Comparison of ENCODE assay signal across 24 cellular contexts in genomic region chr3:196621581-196621980, GRCh38. TPM values are rescaled to one million over a fixed set of nuclear protein-coding genes. Genes with fewer than 3 reads are reported as not detected.
DNase-seq lines count a peak whose midpoint lies in the region; ATAC-seq and TF ChIP-seq lines count a peak whose summit lies in the region.
"Had no signal": no experiment of that assay in that cellular context is flagged by ENCODE, and none has a peak within 500 bp of the region (broad histone marks: within the 10 kb centered on the region; RNA-seq: fewer than 3 reads in every experiment).

No MANE protein-coding gene starts in this region.

- DNase-seq in CD14-positive monocyte (ENCODE audit: low spot score) (no peak), H9 (no peak), T-helper 17 cell (no peak), neuronal stem cell (ENCODE audit: low spot score) (no peak), mesenteric fat pad (ENCODE audit: low spot score) (no peak), NCI-H345 treated with DMSO at 0.1 percent for 48 hours (lab: John Stamatoyannopoulos, UW; ENCODE audit: unreplicated experiment) (no peak), endodermal cell (no peak), NCI-H446 (lab: John Stamatoyannopoulos, UW) (no peak)
- DNase-seq: BE2C; CD4-positive, alpha-beta T cell; COR-L47; DMS79; GOT3; MM.1S; NCI-H1694; NCI-H2081; NCI-H2171; NCI-H345; NCI-H526; PC-3; RPMI8226; SHP77 had no signal

- no peaks in the 10 kb centered on the region for H3K27me3 ChIP-seq in H9 (ENCODE audit: insufficient read depth, low read length)
- H3K27me3 ChIP-seq in neuronal stem cell (ENCODE audit: control insufficient read depth in 3 of 3, insufficient read depth in 3 of 3, low read depth in 1 of 3, low read length in 3 of 3), result no peaks in the 10 kb centered on the region
- H3K27me3 ChIP-seq in endodermal cell (ENCODE audit: control insufficient read depth, insufficient read depth, low read length, poor library complexity, severe bottlenecking), result no peaks in the 10 kb centered on the region
- H3K27me3 ChIP-seq: BE2C had no signal

- H3K9ac ChIP-seq in H9 (ENCODE audit: extremely low read depth, insufficient read length, low read length) (no peak overlapping the region), neuronal stem cell (ENCODE audit: low read depth, low read length, poor library complexity) (no peak overlapping the region), endodermal cell (ENCODE audit: extremely low read depth, low read length, poor library complexity, severe bottlenecking) (no peak overlapping the region)

- H3K4me1 ChIP-seq in H9 (ENCODE audit: insufficient read depth, low read length) (peaks cover 3% of the 10 kb centered on the region; the same call in 1 of the 2 replicates), neuronal stem cell (ENCODE audit: control insufficient read depth in 2 of 2, insufficient read depth in 1 of 2, low read depth in 1 of 2, low read length in 2 of 2) (peaks cover 17% of the 10 kb centered on the region in 2 donors), endodermal cell (ENCODE audit: control insufficient read depth, insufficient read depth, low read length) (no peaks in the 10 kb centered on the region)
- H3K4me1 ChIP-seq: A549, BE2C had no signal

- no peak overlapping the region for H2BK12ac ChIP-seq in H9 (ENCODE audit: insufficient read length, low read depth, low read length)
- peak overlapping the region; percentile 82 for H2BK12ac ChIP-seq in neuronal stem cell (ENCODE audit: low read length)

- H3K23me2 ChIP-seq in H9 (ENCODE audit: insufficient read length, low read depth, low read length, poor library complexity, severe bottlenecking), result no peaks in the 10 kb centered on the region

- H3K14ac ChIP-seq in H9 (ENCODE audit: insufficient read depth, low read length) (peak overlapping the region; percentile 68; the same call in 1 of the 2 replicates), neuronal stem cell (ENCODE audit: low read length) (no peak overlapping the region)

- ATAC-seq in T-helper 17 cell, result no peak
- ATAC-seq: A549, K562, PC-3 had no signal

- H3K4me3 ChIP-seq in neuronal stem cell (ENCODE audit: low read length in 2 of 2) (no peak overlapping the region), endodermal cell (ENCODE audit: low read length) (no peak overlapping the region)
- H3K4me3 ChIP-seq: A549, K562 had no signal

- no CpG with 5 or more reads among the region's 11 CpGs for WGBS in H9 (ENCODE audit: extremely low coverage, insufficient read length, low lambda C conversion rate)
- WGBS in neuronal stem cell (ENCODE audit: extremely low coverage in 2 of 2, insufficient read length in 2 of 2, insufficient replicate concordance in 1 of 2), 2 donors, result no CpG with 5 or more reads among the region's 11 CpGs
- WGBS in endodermal cell (ENCODE audit: insufficient coverage in 1 of 2, insufficient read length in 1 of 2), 2 experiments, result 89 to 94% methylated on average over 9 to 11 of the region's 11 CpGs

- H3K36me3 Mint-ChIP-seq in CD14-positive monocyte, result peaks cover 0 to 9% of the 10 kb centered on the region in 2 donors
- H3K36me3 Mint-ChIP-seq in H9 (ENCODE audit: insufficient read depth in 1 of 3, low read depth in 3 of 3), result no peaks in the 10 kb centered on the region
- H3K36me3 Mint-ChIP-seq in T-helper 17 cell (ENCODE audit: low read depth), result no peaks in the 10 kb centered on the region
- no peaks in the 10 kb centered on the region for H3K36me3 Mint-ChIP-seq in endodermal cell (ENCODE audit: low read depth)

- H3K27me3 Mint-ChIP-seq in CD14-positive monocyte (ENCODE audit: low read depth in 3 of 3), result peaks cover 0 to 2% (median 0%) of the 10 kb centered on the region in 3 donors
- no peaks in the 10 kb centered on the region for H3K27me3 Mint-ChIP-seq in H9 (ENCODE audit: low read depth)
- no peaks in the 10 kb centered on the region for H3K27me3 Mint-ChIP-seq in T-helper 17 cell
- H3K27me3 Mint-ChIP-seq in endodermal cell (ENCODE audit: insufficient read depth), result peaks cover 3% of the 10 kb centered on the region
- H3K27me3 Mint-ChIP-seq: CD4-positive, alpha-beta T cell had no signal

- H3K79me1 ChIP-seq in H9 (ENCODE audit: insufficient read depth, low read depth, low read length, poor library complexity, severe bottlenecking) (no peaks in the 10 kb centered on the region), neuronal stem cell (ENCODE audit: low read depth, low read length) (no peaks in the 10 kb centered on the region)

- H3K4ac ChIP-seq in H9 (ENCODE audit: low read depth, low read length) (no peak overlapping the region), neuronal stem cell (ENCODE audit: low read length) (no peak overlapping the region)

- no peak overlapping the region for H4K8ac ChIP-seq in H9 (replicated peaks; ENCODE audit: insufficient read length, low read depth, low read length)
- no peak overlapping the region for H4K8ac ChIP-seq in neuronal stem cell (ENCODE audit: low read depth, low read length)

- H3T11ph ChIP-seq in H9 (ENCODE audit: low read length), result no peak overlapping the region

- H3K9me3 ChIP-seq in H9 (ENCODE audit: control insufficient read depth, low read depth, low read length) (no peaks in the 10 kb centered on the region), T-helper 17 cell (ENCODE audit: control insufficient read depth, low read length, poor library complexity, severe bottlenecking) (no peaks in the 10 kb centered on the region), neuronal stem cell (replicated peaks in 1 of 2; ENCODE audit: control insufficient read depth in 2 of 2, insufficient read depth in 1 of 2, low read depth in 1 of 2, low read length in 2 of 2) (no peaks in the 10 kb centered on the region), endodermal cell (ENCODE audit: control insufficient read depth, low read length) (no peaks in the 10 kb centered on the region)
- H3K9me3 ChIP-seq: A549, BE2C had no signal

- H4K5ac ChIP-seq in H9 (ENCODE audit: insufficient read length, low read depth, low read length), result no peak overlapping the region

- H4K91ac ChIP-seq in H9 (ENCODE audit: insufficient read length, low read depth, low read length) (no peak overlapping the region), neuronal stem cell (ENCODE audit: low read depth, low read length, poor library complexity) (no peak overlapping the region)

- H3K36me3 ChIP-seq in neuronal stem cell (replicated peaks in 1 of 2; ENCODE audit: control insufficient read depth in 2 of 2, insufficient read depth in 2 of 2, low read length in 2 of 2) (no peaks in the 10 kb centered on the region), endodermal cell (ENCODE audit: control insufficient read depth, insufficient read depth, low read length) (no peaks in the 10 kb centered on the region)
- H3K36me3 ChIP-seq: BE2C had no signal

- H2BK5ac ChIP-seq in H9 (ENCODE audit: insufficient read length, low read length) (no peak overlapping the region), neuronal stem cell (ENCODE audit: low read length) (no peak overlapping the region)

- no peak overlapping the region for H3K56ac ChIP-seq in H9 (ENCODE audit: insufficient read length, low read depth, low read length)

- H3K27ac ChIP-seq in H9 (ENCODE audit: insufficient read length, low read depth, low read length) (no peak overlapping the region), neuronal stem cell (replicated peaks; ENCODE audit: low read length) (no peak overlapping the region), endodermal cell (ENCODE audit: low read depth, low read length) (no peak overlapping the region)
- H3K27ac ChIP-seq: A549 had no signal

- H3K23ac ChIP-seq in H9 (ENCODE audit: insufficient read length, low read depth, low read length), result no peak overlapping the region
- no peak overlapping the region for H3K23ac ChIP-seq in neuronal stem cell (ENCODE audit: low read depth, low read length, poor library complexity)

- H3K27ac Mint-ChIP-seq in CD14-positive monocyte, result peak overlapping the region; percentile 95 to 100 (median 99)
- no peak overlapping the region; a peak in 1 of 7 replicates for H3K27ac Mint-ChIP-seq in H9
- peak overlapping the region; percentile 8 for H3K27ac Mint-ChIP-seq in T-helper 17 cell
- H3K27ac Mint-ChIP-seq in endodermal cell, result no peak overlapping the region
- H3K27ac Mint-ChIP-seq: CD4-positive, alpha-beta T cell had no signal

- no peak overlapping the region for H2BK15ac ChIP-seq in H9 (ENCODE audit: low read depth, low read length)
- H2BK15ac ChIP-seq in neuronal stem cell (ENCODE audit: low read length), result no peak overlapping the region

- H4K20me1 ChIP-seq in H9 (ENCODE audit: control insufficient read depth, insufficient read depth, insufficient read length), result no peaks in the 10 kb centered on the region

- no peak overlapping the region for H2AK5ac ChIP-seq in H9 (ENCODE audit: insufficient read length, low read length)
- no peak overlapping the region for H2AK5ac ChIP-seq in neuronal stem cell (ENCODE audit: low read depth, low read length)

- no peak overlapping the region for H2BK20ac ChIP-seq in H9 (ENCODE audit: low read depth, low read length, poor library complexity, severe bottlenecking)

- H2BK120ac ChIP-seq in H9 (ENCODE audit: low read depth, low read length, poor library complexity, severe bottlenecking), result no peak overlapping the region
- H2BK120ac ChIP-seq in neuronal stem cell (ENCODE audit: low read depth, low read length), result no peak overlapping the region

- intact Hi-C loops in CD14-positive monocyte (cut with micrococcal nuclease), result loop anchor here in 1 of 2 donors (5.0 kb wide), 1 partner anchor 66 kb away; no protein-coding TSS in a partner anchor

- no peak overlapping the region for H3K4me2 ChIP-seq in H9 (ENCODE audit: insufficient read depth, insufficient read length, low read length)
- H3K4me2 ChIP-seq in neuronal stem cell (ENCODE audit: insufficient read depth, low read length, poor library complexity, severe bottlenecking), result no peak overlapping the region
- H3K4me2 ChIP-seq: A549 had no signal

- TF ChIP-seq CTCF in CD14-positive monocyte (IDR thresholded peaks at IDR 0.05), result no peak
- TF ChIP-seq CTCF in H9 (conservative IDR thresholded peaks at IDR 0.05), result no peak
- TF ChIP-seq CTCF in endodermal cell (conservative IDR thresholded peaks at IDR 0.05), result no peak

- no peak overlapping the region for H3K18ac ChIP-seq in H9 (ENCODE audit: insufficient read length, low read depth, low read length)
- peak overlapping the region; percentile 61 for H3K18ac ChIP-seq in neuronal stem cell (ENCODE audit: low read length)

- H3K9me3 Mint-ChIP-seq in CD14-positive monocyte, result peaks cover 0 to 3% (median 0%) of the 10 kb centered on the region in 7 donors
- H3K9me3 Mint-ChIP-seq in H9, result no peaks in the 10 kb centered on the region
- H3K9me3 Mint-ChIP-seq in endodermal cell, result no peaks in the 10 kb centered on the region
- H3K9me3 Mint-ChIP-seq: CD4-positive, alpha-beta T cell had no signal

- H2AFZ ChIP-seq in H9 (ENCODE audit: low read length), result no peak overlapping the region
- H2AFZ ChIP-seq in neuronal stem cell (ENCODE audit: low read length), result no peak overlapping the region

- H3K4me1 Mint-ChIP-seq in CD14-positive monocyte, result peaks cover 85% of the 10 kb centered on the region
- H3K4me1 Mint-ChIP-seq in H9, result peaks cover 21% of the 10 kb centered on the region in 2 experiments
- H3K4me1 Mint-ChIP-seq in T-helper 17 cell, result peaks cover 21% of the 10 kb centered on the region
- H3K4me1 Mint-ChIP-seq in endodermal cell, result peaks cover 18% of the 10 kb centered on the region

- no peaks in the 10 kb centered on the region for H3K79me2 ChIP-seq in H9 (ENCODE audit: insufficient read depth, low read length)

- H3K4me3 Mint-ChIP-seq in CD14-positive monocyte (no peak overlapping the region), H9 (no peak overlapping the region), T-helper 17 cell (no peak overlapping the region), endodermal cell (no peak overlapping the region)
- H3K4me3 Mint-ChIP-seq: CD4-positive, alpha-beta T cell had no signal

RNA-seq across cellular contexts. Expression of gene NRROS, which starts 17.9 kb away (rescaled TPM):
- polyA plus RNA-seq in CD14-positive monocyte, result 1 to 10 TPM; 5.9 to 7.5 TPM
- total RNA-seq in H9 (2021), result 2.8 and 4.0 TPM in 2 replicates
- total RNA-seq in T-helper 17 cell, result 10 to 100 TPM; 15.1 to 15.5 TPM
- polyA plus RNA-seq in neuronal stem cell (2013, experiment 1 of 2), result 2.1 TPM
- polyA plus RNA-seq in neuronal stem cell (2013, experiment 2 of 2), result 2.0 TPM
- 20.7 TPM for total RNA-seq in mesenteric fat pad
- total RNA-seq in endodermal cell, result 1 to 10 TPM; 2.1 to 3.2 TPM
- 0.57 TPM for polyA plus RNA-seq in endodermal cell (2013, experiment 1 of 2)
- 0.33 TPM for polyA plus RNA-seq in endodermal cell (2013, experiment 2 of 2)
- polyA plus RNA-seq: A549 had no signal

RNA-seq across cellular contexts. Expression of gene FBXO45, which starts 53.1 kb away (rescaled TPM):
- 1 to 10 TPM; 1.8 to 2.8 TPM for polyA plus RNA-seq in CD14-positive monocyte
- 18.6 and 19.8 TPM in 2 replicates for total RNA-seq in H9 (2021)
- 1 to 10 TPM; 4.9 to 8.3 TPM for total RNA-seq in T-helper 17 cell
- 10.3 TPM for polyA plus RNA-seq in neuronal stem cell (2013, experiment 1 of 2)
- polyA plus RNA-seq in neuronal stem cell (2013, experiment 2 of 2), result 10.8 TPM
- 7.7 TPM for total RNA-seq in mesenteric fat pad
- total RNA-seq in endodermal cell, result 10 to 100 TPM; 15.9 to 16.4 TPM
- polyA plus RNA-seq in endodermal cell (2013, experiment 1 of 2), result 14.4 TPM
- 14.7 TPM for polyA plus RNA-seq in endodermal cell (2013, experiment 2 of 2)

RNA-seq across cellular contexts. Expression of gene WDR53, which starts 53.2 kb away (rescaled TPM):
- polyA plus RNA-seq in CD14-positive monocyte, result 1 to 10 TPM; 4.1 to 6.7 TPM
- total RNA-seq in H9 (2021) (21.2 and 22.3 TPM in 2 replicates), T-helper 17 cell (10 to 100 TPM; 18.1 to 29.6 TPM), mesenteric fat pad (7.3 TPM), endodermal cell (10 to 100 TPM; 15.1 to 23.0 TPM)
- polyA plus RNA-seq in neuronal stem cell (2013, experiment 1 of 2), result 12.4 TPM
- polyA plus RNA-seq in neuronal stem cell (2013, experiment 2 of 2), result 12.2 TPM
- 13.1 TPM for polyA plus RNA-seq in endodermal cell (2013, experiment 1 of 2)
- polyA plus RNA-seq in endodermal cell (2013, experiment 2 of 2), result 10.7 TPM

Comparison
In these comparisons a context has a peak if more than half of its experiments do, and no peak if none do; other contexts are left out.
1. H3K27ac Mint-ChIP-seq: peak in CD14-positive monocyte (7 of 7) and T-helper 17 cell (single experiment); none in H9 (0 of 3) and endodermal cell (single experiment).